ENCODE assay signal across 8 cellular contexts in genomic region chr5:174327317-174327864, GRCh38.
DNase-seq lines count a peak whose midpoint lies in the region; ATAC-seq and TF ChIP-seq lines count a peak whose summit lies in the region.

No MANE protein-coding gene starts in this region.

- peak; percentile 83 for TF ChIP-seq CTCF in foreskin fibroblast (IDR thresholded peaks at IDR 0.05; ENCODE audit: low read depth, low read length)

- no peak overlapping the region for H3K4me3 ChIP-seq in foreskin fibroblast (ENCODE audit: low read depth in 1 of 2, low read length in 2 of 2)

- DNase-seq in NCI-H1436 (lab: John Stamatoyannopoulos, UW) (peak; percentile 29), NCI-H1436 treated with DMSO at 0.1 percent for 48 hours (lab: John Stamatoyannopoulos, UW) (no peak), NOMO-1 (lab: John Stamatoyannopoulos, UW; ENCODE audit: unreplicated experiment in 2 of 2) (peak; percentile 58 to 66), foreskin fibroblast (peak; percentile 18 to 52), posterior vena cava (ENCODE audit: low spot score) (peak; percentile 89)
- DNase-seq in activated CD8-positive, alpha-beta memory T cell treated with anti-CD3 and anti-CD28 coated beads, Interleukin-2, amount 50 U/mL, for 48 hours = peak; percentile 85

- ATAC-seq in HG03354 (IDR thresholded peaks at IDR 0.05; ENCODE audit: poor library complexity, severe bottlenecking, unreplicated experiment) (peak; percentile 77), HG03097 (IDR thresholded peaks at IDR 0.05; ENCODE audit: low FRiP score, unreplicated experiment) (no peak)

- intact Hi-C loops in posterior vena cava (cut with DNase I) = no loop called here
